9 cellular contexts compared by ENCODE assay signal in genomic region chr7:40134428-40135423, GRCh38. TPM values are rescaled to one million over a fixed set of nuclear protein-coding genes. Genes with fewer than 3 reads are reported as not detected.
DNase-seq lines count a peak whose midpoint lies in the region; ATAC-seq, FAIRE-seq and TF ChIP-seq lines count a peak whose summit lies in the region.
"Had no signal": no experiment of that assay in that cellular context is flagged by ENCODE, and none has a peak within 500 bp of the region (broad histone marks: within the 10 kb centered on the region; RNA-seq: fewer than 3 reads in every experiment).

TSS of gene MPLKIP (minus strand) at chr7:40134622. CDS start at chr7:40134567, 55 bp downstream.
TSS of gene SUGCT (plus strand) at chr7:40135005.

- FAIRE-seq in keratinocyte (lab: Jason Lieb, UNC) = no peak
- FAIRE-seq: colon had no signal

- H3K27ac ChIP-seq in keratinocyte (ENCODE audit: control insufficient read depth, insufficient read depth, low read length) = peak within 1 kb of the TSS; percentile 90

- peaks cover 14% of the 10 kb centered on the region for H3K36me3 Mint-ChIP-seq in central memory CD8-positive, alpha-beta T cell (ENCODE audit: insufficient read depth)

- no peaks in the 10 kb centered on the region for H3K27me3 ChIP-seq in keratinocyte (ENCODE audit: control insufficient read depth, extremely low read depth, insufficient read depth, low read length)

- H2AFZ ChIP-seq in keratinocyte (ENCODE audit: control insufficient read depth, low read length) = peak within 1 kb of the TSS; percentile 97

- H3K9me3 ChIP-seq in keratinocyte (ENCODE audit: control insufficient read depth, low read depth, low read length) = no peaks in the 10 kb centered on the region

- dilution Hi-C loops in keratinocyte (cut with MboI; ENCODE audit: extremely low pct_ligation_motif_present, low sequenced_read_pairs) = no loop called here

- no peaks in the 10 kb centered on the region for H3K36me3 ChIP-seq in keratinocyte (ENCODE audit: control insufficient read depth in 2 of 2, extremely low read depth in 1 of 2, insufficient read depth in 2 of 2, low read length in 2 of 2)

- H3K27ac Mint-ChIP-seq in central memory CD8-positive, alpha-beta T cell (ENCODE audit: low read depth) = peak within 1 kb of the TSS; percentile 84

- H3K9me1 ChIP-seq in keratinocyte (ENCODE audit: control insufficient read depth, extremely low read depth, insufficient read depth, low read length) = no peaks in the 10 kb centered on the region

- H3K4me1 ChIP-seq in keratinocyte (ENCODE audit: control insufficient read depth, extremely low read depth, insufficient read depth, low read length) = peaks cover 13% of the 10 kb centered on the region

- peak within 1 kb of the TSS; percentile 76 to 91 (median 90) for H3K4me3 ChIP-seq in keratinocyte (ENCODE audit: control insufficient read depth in 2 of 3, extremely low read depth in 1 of 3, insufficient read depth in 2 of 3, low read depth in 1 of 3, low read length in 3 of 3)

- peak within 1 kb of the TSS; percentile 92 for H3K9ac ChIP-seq in keratinocyte (ENCODE audit: control insufficient read depth, extremely low read depth, insufficient read depth, low read length)

- peaks cover 46% of the 10 kb centered on the region for H3K79me2 ChIP-seq in keratinocyte (ENCODE audit: control insufficient read depth, insufficient read depth, low read length)

- H3K4me1 Mint-ChIP-seq in central memory CD8-positive, alpha-beta T cell = peaks cover 10% of the 10 kb centered on the region

- no peaks in the 10 kb centered on the region for H3K27me3 Mint-ChIP-seq in central memory CD8-positive, alpha-beta T cell

- H4K20me1 ChIP-seq in keratinocyte (ENCODE audit: control insufficient read depth, extremely low read depth, insufficient read depth, low read length) = peaks cover 4% of the 10 kb centered on the region

- H3K4me3 Mint-ChIP-seq in central memory CD8-positive, alpha-beta T cell = peak within 1 kb of the TSS; percentile 92

- ATAC-seq in GM19023 (IDR thresholded peaks at IDR 0.05; ENCODE audit: unreplicated experiment) (peak; percentile 92), HG03196 (IDR thresholded peaks at IDR 0.05; ENCODE audit: unreplicated experiment) (peak; percentile 93)
- ATAC-seq in central memory CD8-positive, alpha-beta T cell (replicated peaks; ENCODE audit: extremely low read depth, poor library complexity, severe bottlenecking) = peak; percentile 85

- TF ChIP-seq CTCF in keratinocyte (optimal IDR thresholded peaks at IDR 0.05 in 1 of 3, IDR thresholded peaks at IDR 0.05 in 1 of 3, conservative IDR thresholded peaks at IDR 0.05 in 1 of 3; ENCODE audit: extremely low read depth in 1 of 3, insufficient read depth in 2 of 3, low read length in 3 of 3) = peak; percentile 77 to 89 (median 81)

- no peaks in the 10 kb centered on the region for H3K9me3 Mint-ChIP-seq in central memory CD8-positive, alpha-beta T cell

- H3K4me2 ChIP-seq in keratinocyte (ENCODE audit: control insufficient read depth, extremely low read depth, insufficient read depth, low read depth, low read length) = peak within 1 kb of the TSS; percentile 97

- DNase-seq in AG20443 (ENCODE audit: low spot score) = peak; percentile 97
- DNase-seq in NCI-H2227 treated with DMSO at 0.1 percent for 48 hours (lab: John Stamatoyannopoulos, UW) = peak; percentile 92
- peak; percentile 72 for DNase-seq in activated CD4-positive, CD25-positive, alpha-beta regulatory T cell treated with anti-CD3 and anti-CD28 coated beads, Interleukin-2, amount 50 U/mL, for 16 hours (ENCODE audit: low read depth, low spot score)
- peak; percentile 88 to 92 for DNase-seq in central memory CD8-positive, alpha-beta T cell (ENCODE audit: low spot score in 2 of 2)
- peak; percentile 40 for DNase-seq in keratinocyte (ENCODE audit: low read depth, low spot score)
- peak; percentile 71 to 80 (median 77) for DNase-seq in stimulated activated CD4-positive, alpha-beta T cell treated with anti-CD3 and anti-CD28 coated beads, Interleukin-12 subunit alpha, Interleukin-12 subunit beta, amount 100 ng/mL, for 48 hours (ENCODE audit: low read depth in 2 of 3, low spot score in 1 of 3)

RNA-seq across cellular contexts. Expression of gene MPLKIP, which starts in this region (rescaled TPM):
- 27.1 to 43.3 TPM (median 33.2 TPM) in 3 replicates for polyA plus RNA-seq in keratinocyte
- polyA plus RNA-seq in keratinocyte (2011; ENCODE audit: low read depth) = 28.6 TPM
- polyA plus RNA-seq in keratinocyte (2011; cell fraction: cytosol; rRNA removed) = 31.0 and 33.1 TPM in 2 replicates
- 16.0 and 19.3 TPM in 2 replicates for polyA plus RNA-seq in keratinocyte (2011; cell fraction: nucleus; rRNA removed)
- polyA plus RNA-seq in keratinocyte (2012; ENCODE audit: low replicate concordance) = 37.2 and 41.3 TPM in 2 replicates
- 1.6 to 3.1 TPM (median 1.9 TPM) in 3 replicates for polyA minus RNA-seq in keratinocyte
- 20.0 TPM for polyA minus RNA-seq in keratinocyte (2011; cell fraction: cytosol; rRNA and poly(A)+ RNA removed)
- 7.4 TPM in 2 replicates for polyA minus RNA-seq in keratinocyte (2011; cell fraction: nucleus; rRNA and poly(A)+ RNA removed)

RNA-seq across cellular contexts. Expression of gene SUGCT, which starts in this region (rescaled TPM):
- polyA plus RNA-seq in keratinocyte = 69.5 to 134 TPM (median 126 TPM) in 3 replicates
- 10.8 TPM for polyA plus RNA-seq in keratinocyte (2011; ENCODE audit: low read depth)
- 117 and 192 TPM in 2 replicates for polyA plus RNA-seq in keratinocyte (2011; cell fraction: cytosol; rRNA removed)
- 46.4 and 46.6 TPM in 2 replicates for polyA plus RNA-seq in keratinocyte (2011; cell fraction: nucleus; rRNA removed)
- 65.9 and 181 TPM in 2 replicates for polyA plus RNA-seq in keratinocyte (2012; ENCODE audit: low replicate concordance)
- 26.4 to 61.1 TPM (median 28.1 TPM) in 3 replicates for polyA minus RNA-seq in keratinocyte
- polyA minus RNA-seq in keratinocyte (2011; cell fraction: cytosol; rRNA and poly(A)+ RNA removed) = 68.9 TPM
- 16.8 and 22.2 TPM in 2 replicates for polyA minus RNA-seq in keratinocyte (2011; cell fraction: nucleus; rRNA and poly(A)+ RNA removed)

Comparison
In these comparisons a context has a peak if more than half of its experiments do, and no peak if none do; other contexts are left out.
1. Peak in every context shown above with its lines: DNase-seq, ATAC-seq, H3K4me3 ChIP-seq and H3K27ac ChIP-seq.
2. DNase-seq: peak in every context shown above with its lines; median percentile 97 in AG20443; 92 in NCI-H2227 treated with DMSO at 0.1 percent for 48 hours; 90 in central memory CD8-positive, alpha-beta T cell; 77 in stimulated activated CD4-positive, alpha-beta T cell treated with anti-CD3 and anti-CD28 coated beads, Interleukin-12 subunit alpha, Interleukin-12 subunit beta, amount 100 ng/mL, for 48 hours; 72 in activated CD4-positive, CD25-positive, alpha-beta regulatory T cell treated with anti-CD3 and anti-CD28 coated beads, Interleukin-2, amount 50 U/mL, for 16 hours; 40 in keratinocyte.